ENCODE assay signal across 20 cellular contexts in genomic region chr19:2362970-2363300, GRCh38. TPM values are rescaled to one million over a fixed set of nuclear protein-coding genes. Genes with fewer than 3 reads are reported as not detected.
A peak's percentile ranks its signal among the peaks of the same experiment; 100 is the strongest.
DNase-seq lines count a peak whose midpoint lies in the region; ATAC-seq, FAIRE-seq and TF ChIP-seq lines count a peak whose summit lies in the region.
"Had no signal": no experiment of that assay in that cellular context is flagged by ENCODE, and none has a peak within 500 bp of the region (broad histone marks: within the 10 kb centered on the region; RNA-seq: fewer than 3 reads in every experiment).

No MANE protein-coding gene starts in this region.

- H3K4me2 ChIP-seq in H1 (ENCODE audit: insufficient read depth in 1 of 2, low read depth in 2 of 2, low read length in 2 of 2) (no peak overlapping the region; a peak in 1 of 4 replicates), trophoblast cell (ENCODE audit: low read length) (no peak overlapping the region)

- H3K9me3 ChIP-seq in HEK293 (ENCODE audit: control insufficient read depth, insufficient read depth, low read depth, low read length) (no peaks in the 10 kb centered on the region), H1 (ENCODE audit: insufficient read depth in 2 of 2, low read depth in 1 of 2, low read length in 1 of 2) (no peaks in the 10 kb centered on the region), trophoblast cell (ENCODE audit: insufficient read depth, low read depth, low read length) (peaks cover 6% of the 10 kb centered on the region)
- H3K9me3 ChIP-seq: HAP-1 had no signal

- H3K36me3 ChIP-seq in HEK293 (ENCODE audit: control insufficient read depth in 2 of 2, insufficient read depth in 1 of 2, low read length in 2 of 2) = no peaks in the 10 kb centered on the region
- no peaks in the 10 kb centered on the region for H3K36me3 ChIP-seq in H1 (ENCODE audit: control insufficient read depth in 2 of 4, insufficient read depth in 4 of 4, low read length in 3 of 4)
- H3K36me3 ChIP-seq in trophoblast cell (ENCODE audit: control insufficient read depth in 1 of 2, insufficient read depth in 2 of 2, low read length in 2 of 2) = no peaks in the 10 kb centered on the region
- H3K36me3 ChIP-seq: HAP-1 had no signal

- 91% methylated on average over 15 of the region's 15 CpGs; no CpG with 5 or more reads in 1 of the 2 experiments for WGBS in H1 (ENCODE audit: extremely low coverage in 1 of 2, insufficient coverage in 1 of 2, insufficient read length in 1 of 2, insufficient replicate concordance in 2 of 2, low coverage in 1 of 2, low lambda C conversion rate in 2 of 2, missing lambda C conversion rate in 1 of 2), 2 experiments
- WGBS in trophoblast cell (ENCODE audit: extremely low coverage, insufficient coverage, insufficient read length) = no CpG with 5 or more reads among the region's 15 CpGs

- H3K79me2 ChIP-seq in H1 (ENCODE audit: control insufficient read depth in 1 of 2, insufficient read depth in 2 of 2, low read length in 2 of 2) (no peaks in the 10 kb centered on the region), trophoblast cell (ENCODE audit: control insufficient read depth, insufficient read depth, low read length, poor library complexity) (no peaks in the 10 kb centered on the region)

- no peak overlapping the region for H4K5ac ChIP-seq in H1 (ENCODE audit: insufficient read length, low read depth, low read length)

- POLR2A ChIA-PET in HEK293 (lab: Yijun Ruan, JAX) (no interaction called here), H1 (lab: Charles Lee; ENCODE audit: partially characterized antibody) (interaction anchor here (1.0 to 1.2 kb wide), 3 partner anchors 11 to 53 kb away, joined by 3 to 5 read pairs (median 3); no protein-coding TSS in a partner anchor)

- H4K91ac ChIP-seq in H1 (replicated peaks; ENCODE audit: insufficient read length, low read length) = no peak overlapping the region
- H4K91ac ChIP-seq in trophoblast cell (ENCODE audit: low read depth, low read length) = no peak overlapping the region

- TF ChIP-seq EP300 in H1 (IDR thresholded peaks at IDR 0.05; ENCODE audit: borderline replicate concordance in 1 of 2, low read depth in 2 of 2, low read length in 2 of 2) = no peak

- no peak for TF ChIP-seq POLR2A in H1 (IDR thresholded peaks at IDR 0.05; ENCODE audit: control extremely low read depth in 1 of 2, low read depth in 2 of 2, low read length in 2 of 2)

- no peak for ATAC-seq in HG03378 (IDR thresholded peaks at IDR 0.05; ENCODE audit: unreplicated experiment)
- ATAC-seq in GM19395 (IDR thresholded peaks at IDR 0.05; ENCODE audit: unreplicated experiment) = no peak

- no peak overlapping the region for H4K12ac ChIP-seq in trophoblast cell (ENCODE audit: low read depth, low read length)

- H3K4ac ChIP-seq in H1 (replicated peaks; ENCODE audit: insufficient read length, low read depth, low read length) (no peak overlapping the region), trophoblast cell (ENCODE audit: low read depth, low read length) (no peak overlapping the region)

- no peak overlapping the region for H4K8ac ChIP-seq in H1 (ENCODE audit: extremely low read depth, insufficient read depth, low read length)
- H4K8ac ChIP-seq in trophoblast cell (ENCODE audit: low read depth, low read length) = no peak overlapping the region

- no peak for TF ChIP-seq CTCF in HEK293 (tag by site-specific recombination; IDR thresholded peaks at IDR 0.05)
- TF ChIP-seq CTCF in H1 (IDR thresholded peaks at IDR 0.05; ENCODE audit: control extremely low read depth in 1 of 3, insufficient read depth in 1 of 3, low read depth in 1 of 3, low read length in 3 of 3) = no peak

- H3K14ac ChIP-seq in H1 (ENCODE audit: insufficient read length) = no peak overlapping the region
- no peak overlapping the region for H3K14ac ChIP-seq in trophoblast cell (ENCODE audit: low read length)

- no peak overlapping the region for H2BK20ac ChIP-seq in H1 (ENCODE audit: low read length)

- FAIRE-seq in H1 (lab: Jason Lieb, UNC) = no peak
- FAIRE-seq: GM18507 had no signal

- H3K23me2 ChIP-seq in H1 (ENCODE audit: low read depth, low read length) = peaks cover 14% of the 10 kb centered on the region

- H2BK120ac ChIP-seq in H1 (replicated peaks; ENCODE audit: low read depth, low read length) = no peak overlapping the region
- no peak overlapping the region for H2BK120ac ChIP-seq in trophoblast cell (ENCODE audit: insufficient read depth, low read length, poor library complexity)

- H3K9ac ChIP-seq in H1 (replicated peaks in 1 of 4; ENCODE audit: extremely low read depth in 1 of 4, low read depth in 3 of 4, low read length in 3 of 4) (no peak overlapping the region), trophoblast cell (ENCODE audit: low read length) (no peak overlapping the region)

- H3K18ac ChIP-seq in H1 (ENCODE audit: extremely low read depth, low read length) (no peak overlapping the region; the same call in 1 of the 2 replicates), trophoblast cell (ENCODE audit: low read length) (no peak overlapping the region)

- H3K4me1 ChIP-seq in HEK293 (ENCODE audit: control insufficient read depth, insufficient read depth, low read length) (no peaks in the 10 kb centered on the region), H1 (replicated peaks in 1 of 4; ENCODE audit: control insufficient read depth in 3 of 4, insufficient read depth in 4 of 4, low read length in 3 of 4) (peaks cover 0 to 4% (median 0%) of the 10 kb centered on the region in 4 experiments; a peak in 1 of 7 replicates), trophoblast cell (ENCODE audit: control insufficient read depth in 1 of 2, insufficient read depth in 2 of 2, low read length in 2 of 2) (no peaks in the 10 kb centered on the region)
- H3K4me1 ChIP-seq: HAP-1 had no signal

- H3K27me3 ChIP-seq in H1 (replicated peaks in 1 of 4; ENCODE audit: control insufficient read depth in 3 of 4, extremely low read depth in 1 of 4, insufficient read depth in 3 of 4, low read length in 3 of 4) = peaks cover 0 to 8% (median 3%) of the 10 kb centered on the region in 4 experiments; a peak in 5 of 7 replicates
- no peaks in the 10 kb centered on the region for H3K27me3 ChIP-seq in trophoblast cell (ENCODE audit: insufficient read depth, low read length)

- no peaks in the 10 kb centered on the region for H3K79me1 ChIP-seq in H1 (ENCODE audit: low read depth, low read length)
- H3K79me1 ChIP-seq in trophoblast cell (ENCODE audit: low read length) = no peaks in the 10 kb centered on the region

- no peak for DNase-seq in H1 (ENCODE audit: low read depth in 1 of 2, low spot score in 2 of 2)
- no peak for DNase-seq in trophoblast cell
- DNase-seq in NCI-H446 (lab: John Stamatoyannopoulos, UW) = no peak
- DNase-seq: C1 segment of cervical spinal cord, Calu3, COR-L47, DMS53, DMS79 treated with DMSO at 0.1 percent for 48 hours, GF-D8 had no signal

- H2BK5ac ChIP-seq in H1 (ENCODE audit: low read depth, low read length) (no peak overlapping the region), trophoblast cell (ENCODE audit: low read depth, low read length, poor library complexity) (no peak overlapping the region)

- peaks cover 0 to 7% of the 10 kb centered on the region in 2 experiments for H4K20me1 ChIP-seq in H1 (replicated peaks in 1 of 2; ENCODE audit: control insufficient read depth in 1 of 2, insufficient read depth in 2 of 2, low read length in 2 of 2)

- peak overlapping the region; percentile 83; the same call in 1 of the 2 replicates for H2AK5ac ChIP-seq in H1 (ENCODE audit: low read depth, low read length)
- no peak overlapping the region for H2AK5ac ChIP-seq in trophoblast cell (ENCODE audit: low read length)

- H2BK12ac ChIP-seq in H1 (ENCODE audit: low read depth, low read length) = 0 out of 2 replicates have a peak overlapping the region, but pooled peaks have one; percentile 19
- H2BK12ac ChIP-seq in trophoblast cell (ENCODE audit: low read length) = no peak overlapping the region

- H3K4me3 ChIP-seq in HEK293 (ENCODE audit: low read depth, low read length) (no peak overlapping the region), H1 (ENCODE audit: extremely low read depth in 1 of 4, insufficient read depth in 2 of 4, low read depth in 3 of 4, low read length in 4 of 4) (no peak overlapping the region), trophoblast cell (ENCODE audit: low read depth, low read length) (no peak overlapping the region)
- H3K4me3 ChIP-seq: HAP-1 had no signal

- H3K27ac ChIP-seq in HEK293 (ENCODE audit: extremely low read depth, low read depth, low read length) = no peak overlapping the region
- no peak overlapping the region for H3K27ac ChIP-seq in H1 (ENCODE audit: low read depth, low read length)
- no peak overlapping the region for H3K27ac ChIP-seq in trophoblast cell (ENCODE audit: low read depth, low read length)

- H3K23ac ChIP-seq in H1 (ENCODE audit: insufficient read length) (no peak overlapping the region), trophoblast cell (ENCODE audit: low read length) (peak overlapping the region; percentile 90)

- CTCF ChIA-PET in HEK293 (lab: Yijun Ruan, JAX) = interaction anchor here (0.6 kb wide), 1 partner anchor 274 kb away, joined by 3 read pairs; no protein-coding TSS in a partner anchor
- CTCF ChIA-PET in H1 (lab: Charles Lee; ENCODE audit: partially characterized antibody) = interaction anchor here (0.9 to 1.8 kb wide), 5 partner anchors 9 to 71 kb away, joined by 3 read pairs; no protein-coding TSS in a partner anchor

- peak overlapping the region; percentile 95 for H3K56ac ChIP-seq in H1 (replicated peaks; ENCODE audit: insufficient read length, low read depth, low read length)

- H2AFZ ChIP-seq in H1 (ENCODE audit: low read length) (no peak overlapping the region), trophoblast cell (ENCODE audit: insufficient read depth, low read length, poor library complexity) (no peak overlapping the region)

- peak overlapping the region; percentile 83; the same call in 1 of the 2 replicates for H2BK15ac ChIP-seq in H1 (ENCODE audit: low read length)

- no peak for TF ChIP-seq RAD21 in H1 (IDR thresholded peaks at IDR 0.05 in 1 of 2, conservative IDR thresholded peaks at IDR 0.05 in 1 of 2; ENCODE audit: low read depth in 2 of 2, low read length in 2 of 2)

RNA-seq across cellular contexts. Expression of gene TMPRSS9, which starts 2.9 kb away (rescaled TPM):
- 0.19 and 0.33 TPM in 2 replicates for total RNA-seq in H1 (2021; fragmentation: NEBNext Ultra II Directional; extraction: Animal tissue kit (Norgen Biotek cat#: 25700))
- 0.15 and 0.33 TPM in 2 replicates for polyA plus RNA-seq in H1 (2011; rRNA removed)
- 0.44 TPM for polyA plus RNA-seq in H1 (2011; cell fraction: cytosol; rRNA removed)
- 3.6 TPM for polyA plus RNA-seq in H1 (2011; cell fraction: nucleus; rRNA removed)
- polyA plus RNA-seq in H1 (2012, experiment 1 of 2) = 0.46 to 0.84 TPM (median 0.66 TPM) in 4 replicates
- polyA plus RNA-seq in H1 (2012, experiment 2 of 2) = 0.12 TPM
- polyA plus RNA-seq in H1 (2013, experiment 1 of 2) = 0.08 TPM
- 0.09 TPM for polyA plus RNA-seq in H1 (2013, experiment 2 of 2)
- 0.10 and 0.32 TPM in 2 replicates for polyA minus RNA-seq in H1 (2011; rRNA and poly(A)+ RNA removed)
- 0.37 TPM for polyA minus RNA-seq in H1 (2011; cell fraction: cytosol; rRNA and poly(A)+ RNA removed)
- 1.1 TPM for polyA minus RNA-seq in H1 (2011; cell fraction: nucleus; rRNA and poly(A)+ RNA removed)
- polyA plus RNA-seq in trophoblast cell (2013) = 0.15 and 0.18 TPM in 2 replicates
- total RNA-seq: A172; A673; Calu3; CD4-positive, alpha-beta memory T cell; Daoy had no signal
- polyA plus RNA-seq: BJ; CD4-positive, alpha-beta memory T cell had no signal

RNA-seq across cellular contexts. Expression of gene SPPL2B, which starts 34.5 kb away (rescaled TPM):
- total RNA-seq in H1 (2021; fragmentation: NEBNext Ultra II Directional; extraction: Animal tissue kit (Norgen Biotek cat#: 25700)) = 52.6 and 55.7 TPM in 2 replicates
- 34.8 and 83.1 TPM in 2 replicates for polyA plus RNA-seq in H1 (2011; rRNA removed)
- polyA plus RNA-seq in H1 (2011; cell fraction: cytosol; rRNA removed) = 61.8 TPM
- 378 TPM for polyA plus RNA-seq in H1 (2011; cell fraction: nucleus; rRNA removed)
- 36.1 to 78.9 TPM (median 69.1 TPM) in 4 replicates for polyA plus RNA-seq in H1 (2012, experiment 1 of 2)
- polyA plus RNA-seq in H1 (2012, experiment 2 of 2) = 44.7 TPM
- polyA plus RNA-seq in H1 (2013, experiment 1 of 2) = 40.7 TPM
- polyA plus RNA-seq in H1 (2013, experiment 2 of 2) = 37.4 TPM
- polyA minus RNA-seq in H1 (2011; rRNA and poly(A)+ RNA removed) = 16.2 and 16.8 TPM in 2 replicates
- polyA minus RNA-seq in H1 (2011; cell fraction: cytosol; rRNA and poly(A)+ RNA removed) = 33.4 TPM
- polyA minus RNA-seq in H1 (2011; cell fraction: nucleus; rRNA and poly(A)+ RNA removed) = 47.4 TPM
- 27.5 and 28.8 TPM in 2 replicates for polyA plus RNA-seq in trophoblast cell (2013)

RNA-seq across cellular contexts. Expression of gene LSM7, which starts 34.5 kb away (rescaled TPM):
- total RNA-seq in H1 (2021; fragmentation: NEBNext Ultra II Directional; extraction: Animal tissue kit (Norgen Biotek cat#: 25700)) = 228 and 238 TPM in 2 replicates
- 1,335 and 1,623 TPM in 2 replicates for polyA plus RNA-seq in H1 (2011; rRNA removed)
- polyA plus RNA-seq in H1 (2011; cell fraction: cytosol; rRNA removed) = 1,271 TPM
- polyA plus RNA-seq in H1 (2011; cell fraction: nucleus; rRNA removed) = 377 TPM
- 395 to 466 TPM (median 428 TPM) in 4 replicates for polyA plus RNA-seq in H1 (2012, experiment 1 of 2)
- 735 TPM for polyA plus RNA-seq in H1 (2012, experiment 2 of 2)
- 408 TPM for polyA plus RNA-seq in H1 (2013, experiment 1 of 2)
- polyA plus RNA-seq in H1 (2013, experiment 2 of 2) = 417 TPM
- polyA minus RNA-seq in H1 (2011; rRNA and poly(A)+ RNA removed) = 20.1 and 23.2 TPM in 2 replicates
- 67.1 TPM for polyA minus RNA-seq in H1 (2011; cell fraction: cytosol; rRNA and poly(A)+ RNA removed)
- polyA minus RNA-seq in H1 (2011; cell fraction: nucleus; rRNA and poly(A)+ RNA removed) = 79.0 TPM
- polyA plus RNA-seq in trophoblast cell (2013) = 193 and 208 TPM in 2 replicates

RNA-seq across cellular contexts. Expression of gene LINGO3, which starts 55.0 kb away (rescaled TPM):
- 0.13 TPM in 1 of 2 replicates, not detected in the other for total RNA-seq in H1 (2021; fragmentation: NEBNext Ultra II Directional; extraction: Animal tissue kit (Norgen Biotek cat#: 25700))
- polyA plus RNA-seq in H1 (2011; rRNA removed) = 0.59 and 0.93 TPM in 2 replicates
- polyA plus RNA-seq in H1 (2011; cell fraction: cytosol; rRNA removed) = 0.62 TPM
- polyA plus RNA-seq in H1 (2011; cell fraction: nucleus; rRNA removed) = 0.64 TPM
- polyA plus RNA-seq in H1 (2012, experiment 1 of 2) = 0.25 to 0.36 TPM (median 0.27 TPM) in 3 of 4 replicates, not detected in the other
- polyA plus RNA-seq in H1 (2012, experiment 2 of 2) = 0.16 TPM
- 0.26 TPM for polyA plus RNA-seq in H1 (2013, experiment 1 of 2)
- polyA plus RNA-seq in H1 (2013, experiment 2 of 2) = 0.35 TPM
- 0.13 TPM in 1 of 2 replicates, not detected in the other for polyA minus RNA-seq in H1 (2011; rRNA and poly(A)+ RNA removed)
- not detected for polyA minus RNA-seq in H1 (2011; cell fraction: cytosol; rRNA and poly(A)+ RNA removed)
- polyA minus RNA-seq in H1 (2011; cell fraction: nucleus; rRNA and poly(A)+ RNA removed) = 0.60 TPM
- not detected in 2 replicates for polyA plus RNA-seq in trophoblast cell (2013)
- total RNA-seq: A172, A673, Calu3, G401 had no signal
- polyA plus RNA-seq: BJ had no signal
